Comparison of ENCODE assay signal across 10 cellular contexts in genomic region chr2:20449501-20450200, GRCh38. TPM values are rescaled to one million over a fixed set of nuclear protein-coding genes. Genes with fewer than 3 reads are reported as not detected.
DNase-seq lines count a peak whose midpoint lies in the region; ATAC-seq and TF ChIP-seq lines count a peak whose summit lies in the region.
"Had no signal": no experiment of that assay in that cellular context is flagged by ENCODE, and none has a peak within 500 bp of the region (broad histone marks: within the 10 kb centered on the region; RNA-seq: fewer than 3 reads in every experiment).

No MANE protein-coding gene starts in this region.

- POLR2A ChIA-PET in CD8-positive, alpha-beta T cell (lab: Charles Lee) = interaction anchor here (0.8 kb wide), 1 partner anchor 196 kb away, joined by 3 read pairs; no protein-coding TSS in a partner anchor

- no peak overlapping the region for H3K27ac Mint-ChIP-seq in CD8-positive, alpha-beta T cell

- peaks cover 17% of the 10 kb centered on the region for H3K4me1 ChIP-seq in CD8-positive, alpha-beta T cell (ENCODE audit: insufficient read depth, low read length)

- H3K36me3 ChIP-seq in CD8-positive, alpha-beta T cell (ENCODE audit: insufficient read depth, low read length) = no peaks in the 10 kb centered on the region
- peaks cover 12% of the 10 kb centered on the region for H3K36me3 ChIP-seq in SK-N-MC (ENCODE audit: insufficient read depth, low read length)

- H3K9ac ChIP-seq in SK-N-MC (ENCODE audit: insufficient read length) = peak overlapping the region; percentile 97

- H3K27ac ChIP-seq in CD8-positive, alpha-beta T cell (ENCODE audit: low read depth, low read length) = no peak overlapping the region
- peak overlapping the region; percentile 78; the same call in 1 of the 2 replicates for H3K27ac ChIP-seq in SK-N-MC

- TF ChIP-seq CTCF in CD8-positive, alpha-beta T cell (IDR thresholded peaks at IDR 0.05) = no peak
- no peak for TF ChIP-seq CTCF in fibroblast of mammary gland (conservative IDR thresholded peaks at IDR 0.05; ENCODE audit: control insufficient read depth, insufficient read depth, low read depth, low read length)

- no peaks in the 10 kb centered on the region for H3K27me3 ChIP-seq in CD8-positive, alpha-beta T cell (ENCODE audit: insufficient read depth, low read length)

- no peaks in the 10 kb centered on the region for H3K9me3 ChIP-seq in CD8-positive, alpha-beta T cell (ENCODE audit: low read length)
- H3K9me3 ChIP-seq in SK-N-MC (ENCODE audit: low read depth, low read length) = no peaks in the 10 kb centered on the region

- peaks cover 25% of the 10 kb centered on the region for H3K27me3 Mint-ChIP-seq in CD8-positive, alpha-beta T cell (ENCODE audit: low read depth)

- intact Hi-C loops in CD8-positive, alpha-beta T cell (cut with DNase I, micrococcal nuclease) = loop anchor here (5.0 to 10.0 kb wide), 4 partner anchors 97 to 1105 kb away; partner anchors contain the start of genes LAPTM4A (in 1 of the 2) and PUM2 (in 1 of the 2)

- H3K4me3 ChIP-seq in CD8-positive, alpha-beta T cell (ENCODE audit: low read depth, low read length) = no peak overlapping the region
- H3K4me3 ChIP-seq in SK-N-MC = peak overlapping the region; percentile 97
- peak overlapping the region; percentile 87 for H3K4me3 ChIP-seq in fibroblast of mammary gland (ENCODE audit: control insufficient read depth, low read depth, low read length)

- ATAC-seq in CD8-positive, alpha-beta T cell = no peak
- ATAC-seq in HG02798 (IDR thresholded peaks at IDR 0.05; ENCODE audit: poor library complexity, unreplicated experiment) (no peak), HG03025 (IDR thresholded peaks at IDR 0.05; ENCODE audit: low FRiP score, unreplicated experiment) (no peak)

- H3K4me3 Mint-ChIP-seq in CD8-positive, alpha-beta T cell = peak overlapping the region; percentile 38

- peaks cover 2% of the 10 kb centered on the region for H3K36me3 Mint-ChIP-seq in CD8-positive, alpha-beta T cell

- peaks cover 13% of the 10 kb centered on the region for H3K4me1 Mint-ChIP-seq in CD8-positive, alpha-beta T cell (ENCODE audit: low read depth)

- H3K9me3 Mint-ChIP-seq in CD8-positive, alpha-beta T cell = no peaks in the 10 kb centered on the region

- CTCF ChIA-PET in CD8-positive, alpha-beta T cell (lab: Charles Lee) = interaction anchor here (1.2 to 7.7 kb wide), 3 partner anchors 39 to 212 kb away, joined by 3 to 97 read pairs (median 4); no protein-coding TSS in a partner anchor

- DNase-seq in CD8-positive, alpha-beta T cell = no peak
- no peak for DNase-seq in SK-N-MC (ENCODE audit: low read depth, low spot score)
- DNase-seq in fibroblast of mammary gland (ENCODE audit: low read depth) = peak; percentile 56
- peak; percentile 89 for DNase-seq in pons (ENCODE audit: low spot score)
- DNase-seq in NCI-H1048 (lab: John Stamatoyannopoulos, UW) = no peak
- DNase-seq in NCI-H2171 (lab: John Stamatoyannopoulos, UW) = no peak
- DNase-seq: MV-4-11, occipital lobe had no signal

RNA-seq across cellular contexts. Expression of gene RHOB, which starts 2.8 kb away (rescaled TPM):
- 10 to 100 TPM; 24.0 to 24.7 TPM for total RNA-seq in CD8-positive, alpha-beta T cell

Comparison
In these comparisons a context has a peak if more than half of its experiments do, and no peak if none do; other contexts are left out.
1. DNase-seq: peak in fibroblast of mammary gland (single experiment) and pons (single experiment); none in CD8-positive, alpha-beta T cell (0 of 7), SK-N-MC (single experiment), NCI-H1048 (single experiment) and NCI-H2171 (single experiment).